ENCODE assay signal across 34 cellular contexts in genomic region chr13:109220631-109221030, GRCh38.
"Had no signal": no experiment of that assay in that cellular context is flagged by ENCODE, and none has a peak within 500 bp of the region (broad histone marks: within the 10 kb centered on the region; RNA-seq: fewer than 3 reads in every experiment).

No MANE protein-coding gene starts in this region.

- H3K36me3 ChIP-seq: MG63 had no signal

- H3K27me3 ChIP-seq: MG63 had no signal

- H3K4me3 ChIP-seq: MG63 had no signal

- DNase-seq: Karpas-422, Kasumi-1, MG63, MM.1S, MV-4-11, NCI-H1048, NCI-H1092, NCI-H1092 treated with DMSO at 0.1 percent for 48 hours, NCI-H1105, NCI-H1105 treated with DMSO at 0.1 percent for 48 hours, NCI-H1417, NCI-H1417 treated with DMSO at 0.1 percent for 48 hours, NCI-H1436, NCI-H1436 treated with DMSO at 0.1 percent for 48 hours, NCI-H146, NCI-H1694, NCI-H1694 treated with DMSO at 0.1 percent for 48 hours, NCI-H187, NCI-H187 treated with DMSO at 0.1 percent for 48 hours, NCI-H1930, NCI-H2029, NCI-H2029 treated with DMSO at 0.1 percent for 48 hours, NCI-H2081, NCI-H2081 treated with DMSO at 0.1 percent for 48 hours, NCI-H2107, NCI-H2171, NCI-H2171 treated with DMSO at 0.1 percent for 48 hours, NCI-H2227 treated with DMSO at 0.1 percent for 48 hours, NCI-H226, NCI-H345, NCI-H446, NCI-H446 treated with DMSO at 0.1 percent for 48 hours, NCI-H510A, NCI-H510A treated with DMSO at 0.1 percent for 48 hours had no signal

- H3K9me3 ChIP-seq: MG63 had no signal
